ENCODE assay signal across 34 cellular contexts in the genomic region with DNA sequence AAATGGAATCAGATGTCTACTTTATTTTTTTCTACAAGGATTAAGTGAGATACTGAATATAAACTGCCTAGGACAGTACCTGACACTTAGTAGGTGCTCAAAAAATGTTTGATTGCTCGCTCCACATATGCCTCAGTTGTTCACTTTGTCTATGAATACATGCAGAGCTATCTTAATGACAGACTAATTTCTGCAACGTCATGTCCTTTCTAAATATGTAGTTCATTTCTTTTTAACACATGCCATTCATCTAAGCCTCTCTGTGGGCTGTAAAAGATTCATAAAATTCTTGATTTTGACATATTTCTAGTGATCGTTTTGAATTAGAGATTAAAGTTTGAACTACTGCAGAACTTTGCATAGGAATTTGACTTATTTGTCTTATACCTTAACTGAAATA.
"Had no signal": no experiment of that assay in that cellular context is flagged by ENCODE, and none has a peak within 500 bp of the region (broad histone marks: within the 10 kb centered on the region; RNA-seq: fewer than 3 reads in every experiment).

No MANE protein-coding gene starts in this region.

- DNase-seq: Karpas-422, Kasumi-1, MG63, MM.1S, MV-4-11, NCI-H1048, NCI-H1092, NCI-H1092 treated with DMSO at 0.1 percent for 48 hours, NCI-H1105, NCI-H1105 treated with DMSO at 0.1 percent for 48 hours, NCI-H1417, NCI-H1417 treated with DMSO at 0.1 percent for 48 hours, NCI-H1436, NCI-H1436 treated with DMSO at 0.1 percent for 48 hours, NCI-H146, NCI-H1694, NCI-H1694 treated with DMSO at 0.1 percent for 48 hours, NCI-H187, NCI-H187 treated with DMSO at 0.1 percent for 48 hours, NCI-H1930, NCI-H2029, NCI-H2029 treated with DMSO at 0.1 percent for 48 hours, NCI-H2081, NCI-H2081 treated with DMSO at 0.1 percent for 48 hours, NCI-H2107, NCI-H2171, NCI-H2171 treated with DMSO at 0.1 percent for 48 hours, NCI-H2227 treated with DMSO at 0.1 percent for 48 hours, NCI-H226, NCI-H345, NCI-H446, NCI-H446 treated with DMSO at 0.1 percent for 48 hours, NCI-H510A, NCI-H510A treated with DMSO at 0.1 percent for 48 hours had no signal

- H3K4me3 ChIP-seq: MG63 had no signal

- H3K9me3 ChIP-seq: MG63 had no signal

- H3K27me3 ChIP-seq: MG63 had no signal

- H3K36me3 ChIP-seq: MG63 had no signal
